Comparison of ENCODE assay signal across 13 cellular contexts in genomic region chr7:36281945-36282727, GRCh38.
DNase-seq lines count a peak whose midpoint lies in the region; ATAC-seq and TF ChIP-seq lines count a peak whose summit lies in the region.
"Had no signal": no experiment of that assay in that cellular context is flagged by ENCODE, and none has a peak within 500 bp of the region (broad histone marks: within the 10 kb centered on the region; RNA-seq: fewer than 3 reads in every experiment).

No MANE protein-coding gene starts in this region.

- H3F3A ChIP-seq in SK-N-SH (replicated peaks; ENCODE audit: insufficient read depth) = peaks cover 11% of the 10 kb centered on the region

- H3K27me3 ChIP-seq in SK-N-SH (ENCODE audit: insufficient read depth) = no peaks in the 10 kb centered on the region
- H3K27me3 ChIP-seq in foreskin keratinocyte = no peaks in the 10 kb centered on the region
- H3K27me3 ChIP-seq: right atrium auricular region, upper lobe of right lung had no signal

- H3K27ac ChIP-seq in SK-N-SH (ENCODE audit: low read depth in 2 of 2, low read length in 1 of 2) (peak overlapping the region in 1 of 2 experiments; percentile 63; a peak in 2 of 4 replicates), foreskin keratinocyte (no peak overlapping the region)

- H3K4me3 ChIP-seq in SK-N-SH (ENCODE audit: low read depth in 2 of 2, low read length in 1 of 2) = no peak overlapping the region; a peak in 1 of 4 replicates
- H3K4me3 ChIP-seq: right atrium auricular region had no signal

- no peaks in the 10 kb centered on the region for H3K36me3 ChIP-seq in SK-N-SH (replicated peaks in 1 of 2; ENCODE audit: control insufficient read depth in 1 of 2, insufficient read depth in 2 of 2, low read length in 1 of 2)
- H3K36me3 ChIP-seq: right atrium auricular region, upper lobe of right lung had no signal

- no peaks in the 10 kb centered on the region for H4K20me1 ChIP-seq in SK-N-SH (ENCODE audit: insufficient read depth)

- peaks cover 40% of the 10 kb centered on the region for H3K4me1 Mint-ChIP-seq in T-helper 17 cell

- H3K36me3 Mint-ChIP-seq in T-helper 17 cell (ENCODE audit: low read depth) = no peaks in the 10 kb centered on the region
- H3K36me3 Mint-ChIP-seq: memory B cell had no signal

- H3K27me3 Mint-ChIP-seq in T-helper 17 cell = no peaks in the 10 kb centered on the region

- no peaks in the 10 kb centered on the region for H3K9me2 ChIP-seq in SK-N-SH

- no peak for DNase-seq in SK-N-SH
- DNase-seq in T-helper 17 cell = no peak
- peak; percentile 12 for DNase-seq in kidney glomerular epithelial cell (lab: John Stamatoyannopoulos, UW)
- no peak for DNase-seq in KG1 (lab: John Stamatoyannopoulos, UW)
- DNase-seq in foreskin keratinocyte = no peak
- DNase-seq: glutamatergic neuron, upper lobe of right lung had no signal

- 91% methylated on average over 11 of the region's 11 CpGs for WGBS in SK-N-SH (ENCODE audit: low lambda C conversion rate)

- peak overlapping the region; percentile 53; the same call in 1 of the 2 replicates for H3K9ac ChIP-seq in SK-N-SH

- H3K4me3 Mint-ChIP-seq in T-helper 17 cell = no peak overlapping the region

- no peak for TF ChIP-seq EP300 in SK-N-SH (IDR thresholded peaks at IDR 0.05; ENCODE audit: borderline replicate concordance in 1 of 2, low read depth in 1 of 2, low read length in 1 of 2)

- CTCF ChIA-PET in SK-N-SH (lab: Yijun Ruan, JAX) = interaction anchor here (1.0 to 5.3 kb wide), 12 partner anchors 8 to 306 kb away, joined by 3 to 40 read pairs (median 4); no protein-coding TSS in a partner anchor

- no peaks in the 10 kb centered on the region for H3K79me2 ChIP-seq in SK-N-SH (ENCODE audit: insufficient read depth)

- H3K4me2 ChIP-seq in SK-N-SH = peak overlapping the region; percentile 72; the same call in 1 of the 2 replicates

- peaks cover 29 to 59% of the 10 kb centered on the region in 2 experiments for H3K4me1 ChIP-seq in SK-N-SH (ENCODE audit: control insufficient read depth in 1 of 2, insufficient read depth in 2 of 2, low read depth in 1 of 2, low read length in 1 of 2)
- peaks cover 10% of the 10 kb centered on the region for H3K4me1 ChIP-seq in foreskin keratinocyte

- TF ChIP-seq RAD21 in SK-N-SH (IDR thresholded peaks at IDR 0.05; ENCODE audit: low read length) = no peak

- TF ChIP-seq CTCF in SK-N-SH (IDR thresholded peaks at IDR 0.05) = no peak
- TF ChIP-seq CTCF in foreskin keratinocyte (conservative IDR thresholded peaks at IDR 0.05) = no peak

- H3K9me3 ChIP-seq in SK-N-SH (no peaks in the 10 kb centered on the region), T-helper 17 cell (ENCODE audit: control insufficient read depth, low read length, poor library complexity, severe bottlenecking) (no peaks in the 10 kb centered on the region)
- H3K9me3 ChIP-seq: right atrium auricular region, upper lobe of right lung had no signal

- POLR2A ChIA-PET in SK-N-SH (lab: Yijun Ruan, JAX) = no interaction called here

- H2AFZ ChIP-seq in SK-N-SH (ENCODE audit: low read depth) = no peak overlapping the region; the same call in 1 of the 2 replicates

- ATAC-seq in SK-N-SH treated with all-trans-retinoic acid at 6 μM for 48 hours (no peak), T-helper 17 cell (no peak), HG02973 (IDR thresholded peaks at IDR 0.05; ENCODE audit: unreplicated experiment) (no peak), foreskin keratinocyte (no peak), HG03196 (IDR thresholded peaks at IDR 0.05; ENCODE audit: unreplicated experiment) (no peak)
- ATAC-seq: upper lobe of right lung had no signal

- peak overlapping the region; percentile 100 for H3K27ac Mint-ChIP-seq in T-helper 17 cell
- H3K27ac Mint-ChIP-seq: activated T-helper 2 cell treated with anti-CD3 and anti-CD28 coated beads, Interferon-gamma antibody, Interleukin-2, Interleukin-4, amounts not matched to agents 10 μg/mL and 5 μg/mL and 100 μg/mL, durations not matched to agents 14 hours and 24 hours and 36 hours had no signal

TF ChIP-seq in SK-N-SH, 30 proteins besides CTCF, POLR2A, EP300 and RAD21 (continues in another document):
- TF ChIP-seq PBX3 (IDR thresholded peaks at IDR 0.05) (no peak), MXI1 (IDR thresholded peaks at IDR 0.05; ENCODE audit: low read depth, low read length) (no peak), FOXJ3 (CRISPR knock-in tag; IDR thresholded peaks at IDR 0.05) (no peak), ELF1 (IDR thresholded peaks at IDR 0.05) (no peak), REST (IDR thresholded peaks at IDR 0.05; ENCODE audit: low read depth, low read length) (no peak), FOSL2 (IDR thresholded peaks at IDR 0.05; ENCODE audit: borderline replicate concordance, low read depth) (0 out of 2 replicates have a peak, but pooled peaks have one; percentile 20)

TF ChIP-seq in SK-N-SH treated with all-trans-retinoic acid at 6 μM for 48 hours, 23 proteins besides CTCF, POLR2A, EP300 and RAD21:
- TF ChIP-seq ISL1 (CRISPR knock-in tag; IDR thresholded peaks at IDR 0.05) (no peak), ARNTL (CRISPR knock-in tag; IDR thresholded peaks at IDR 0.05; ENCODE audit: borderline replicate concordance, low read depth) (no peak), TSHZ2 (CRISPR knock-in tag; IDR thresholded peaks at IDR 0.05) (no peak), OSR1 (CRISPR knock-in tag; IDR thresholded peaks at IDR 0.05) (no peak), CREB5 (CRISPR knock-in tag; IDR thresholded peaks at IDR 0.05; ENCODE audit: low read depth) (no peak), TCF4 (CRISPR knock-in tag; IDR thresholded peaks at IDR 0.05; ENCODE audit: borderline replicate concordance) (no peak), SNAI2 (CRISPR knock-in tag; IDR thresholded peaks at IDR 0.05) (no peak)
- TF ChIP-seq, protein P1, sequence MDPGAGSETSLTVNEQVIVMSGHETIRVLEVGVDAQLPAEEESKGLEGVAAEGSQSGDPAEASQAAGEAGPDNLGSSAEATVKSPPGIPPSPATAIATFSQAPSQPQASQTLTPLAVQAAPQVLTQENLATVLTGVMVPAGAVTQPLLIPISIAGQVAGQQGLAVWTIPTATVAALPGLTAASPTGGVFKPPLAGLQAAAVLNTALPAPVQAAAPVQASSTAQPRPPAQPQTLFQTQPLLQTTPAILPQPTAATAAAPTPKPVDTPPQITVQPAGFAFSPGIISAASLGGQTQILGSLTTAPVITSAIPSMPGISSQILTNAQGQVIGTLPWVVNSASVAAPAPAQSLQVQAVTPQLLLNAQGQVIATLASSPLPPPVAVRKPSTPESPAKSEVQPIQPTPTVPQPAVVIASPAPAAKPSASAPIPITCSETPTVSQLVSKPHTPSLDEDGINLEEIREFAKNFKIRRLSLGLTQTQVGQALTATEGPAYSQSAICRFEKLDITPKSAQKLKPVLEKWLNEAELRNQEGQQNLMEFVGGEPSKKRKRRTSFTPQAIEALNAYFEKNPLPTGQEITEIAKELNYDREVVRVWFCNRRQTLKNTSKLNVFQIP (CRISPR knock-in tag; IDR thresholded peaks at IDR 0.05; ENCODE audit: borderline replicate concordance, low read depth) = no peak
